ENCODE assay signal across 14 cellular contexts in genomic region chr20:57573893-57574292, GRCh38. TPM values are rescaled to one million over a fixed set of nuclear protein-coding genes. Genes with fewer than 3 reads are reported as not detected.
DNase-seq lines count a peak whose midpoint lies in the region; ATAC-seq and TF ChIP-seq lines count a peak whose summit lies in the region.
"Had no signal": no experiment of that assay in that cellular context is flagged by ENCODE, and none has a peak within 500 bp of the region (broad histone marks: within the 10 kb centered on the region; RNA-seq: fewer than 3 reads in every experiment).

No MANE protein-coding gene starts in this region.

- H2AFZ ChIP-seq in MM.1S (ENCODE audit: low read length) = no peak overlapping the region

- no peak for ATAC-seq in HG03439 (IDR thresholded peaks at IDR 0.05; ENCODE audit: unreplicated experiment)
- no peak for ATAC-seq in HG02610 (IDR thresholded peaks at IDR 0.05; ENCODE audit: unreplicated experiment)
- no peak for ATAC-seq in GM18858 (IDR thresholded peaks at IDR 0.05; ENCODE audit: unreplicated experiment)

- no peak overlapping the region for H3K9ac ChIP-seq in MM.1S (ENCODE audit: low read length)

- H3K9me3 ChIP-seq in MM.1S (replicated peaks; ENCODE audit: insufficient read depth, low read length) = no peaks in the 10 kb centered on the region

- no peak overlapping the region for H3K4me3 Mint-ChIP-seq in neural crest cell

- no peaks in the 10 kb centered on the region for H3F3A ChIP-seq in MM.1S (ENCODE audit: insufficient read depth, low read length)

- H3K36me3 Mint-ChIP-seq in neural crest cell (ENCODE audit: low read depth) = no peaks in the 10 kb centered on the region

- peaks cover 13% of the 10 kb centered on the region for H3K4me1 Mint-ChIP-seq in neural crest cell

- H3K36me3 ChIP-seq in GM06990 (ENCODE audit: control insufficient read depth, insufficient read depth, low read length) (no peaks in the 10 kb centered on the region), MM.1S (replicated peaks; ENCODE audit: insufficient read depth, low read length) (no peaks in the 10 kb centered on the region), brain microvascular endothelial cell (replicated peaks) (no peaks in the 10 kb centered on the region)

- H3K27ac Mint-ChIP-seq in neural crest cell (ENCODE audit: unreplicated experiment) = no peak overlapping the region

- H4K20me1 ChIP-seq in MM.1S (ENCODE audit: insufficient read depth, low read length) = no peaks in the 10 kb centered on the region

- H3K4me3 ChIP-seq in GM06990 (replicated peaks; ENCODE audit: low read depth, low read length) (no peak overlapping the region), MM.1S (ENCODE audit: low read length) (no peak overlapping the region), brain microvascular endothelial cell (ENCODE audit: low read depth, low read length) (no peak overlapping the region)

- no peaks in the 10 kb centered on the region for H3K79me2 ChIP-seq in MM.1S (ENCODE audit: low read length)

- no peaks in the 10 kb centered on the region for H3K4me1 ChIP-seq in MM.1S (ENCODE audit: low read length)

- no peaks in the 10 kb centered on the region for H3K9me2 ChIP-seq in MM.1S (replicated peaks; ENCODE audit: insufficient read depth, low read length)

- in situ Hi-C loops in brain microvascular endothelial cell (cut with HindIII; ENCODE audit: low pct_ligation_motif_present, low sequenced_read_pairs) = no loop called here

- DNase-seq in GM06990 (ENCODE audit: extremely low read depth, insufficient read length) = no peak
- no peak for DNase-seq in MM.1S
- DNase-seq in brain microvascular endothelial cell = no peak
- no peak for DNase-seq in neural crest cell (ENCODE audit: low read depth, low spot score)
- no peak for DNase-seq in LoVo (ENCODE audit: low spot score)
- DNase-seq: activated CD8-positive, alpha-beta memory T cell treated with anti-CD3 and anti-CD28 coated beads, Interleukin-2, amount 50 U/mL, for 48 hours; mammary epithelial cell; MV-4-11; stimulated activated CD4-positive, alpha-beta T cell treated with anti-CD3 and anti-CD28 coated beads, Interleukin-4, amount 100 ng/mL, for 24 hours had no signal

- peaks cover 3% of the 10 kb centered on the region for H3K9me3 Mint-ChIP-seq in neural crest cell

- H3K27me3 ChIP-seq in GM06990 (replicated peaks; ENCODE audit: control insufficient read depth, insufficient read depth, low read length) (peaks cover 2% of the 10 kb centered on the region), MM.1S (replicated peaks; ENCODE audit: insufficient read depth, low read length) (peaks cover 98% of the 10 kb centered on the region), brain microvascular endothelial cell (replicated peaks) (no peaks in the 10 kb centered on the region)

- no peak overlapping the region for H3K4me2 ChIP-seq in MM.1S (ENCODE audit: low read depth, low read length)

- no peak overlapping the region for H3K27ac ChIP-seq in MM.1S (ENCODE audit: low read length)
- no peak overlapping the region for H3K27ac ChIP-seq in brain microvascular endothelial cell

- TF ChIP-seq CTCF in GM06990 (IDR thresholded peaks at IDR 0.05; ENCODE audit: insufficient read depth, low read length, poor library complexity, severe bottlenecking) (peak; percentile 20), MM.1S (IDR thresholded peaks at IDR 0.05; ENCODE audit: low read length) (peak; percentile 48), brain microvascular endothelial cell (IDR thresholded peaks at IDR 0.05; ENCODE audit: low read depth, low read length, missing control alignments) (peak; percentile 25), neural crest cell (conservative IDR thresholded peaks at IDR 0.05) (peak; percentile 46)

- H3K27me3 Mint-ChIP-seq in neural crest cell (ENCODE audit: low read depth) = peaks cover 10% of the 10 kb centered on the region

RNA-seq across cellular contexts. Expression of gene PCK1, which starts 13.0 kb away (rescaled TPM):
- total RNA-seq in neural crest cell = not detected in 2 replicates
- total RNA-seq: dermis microvascular lymphatic vessel endothelial cell, mammary epithelial cell, pulmonary artery endothelial cell had no signal

RNA-seq across cellular contexts. Expression of gene ZBP1, which starts 46.3 kb away (rescaled TPM):
- not detected in 2 replicates for total RNA-seq in neural crest cell
- total RNA-seq: dermis microvascular lymphatic vessel endothelial cell, mammary epithelial cell, pulmonary artery endothelial cell had no signal

RNA-seq across cellular contexts. Expression of gene CTCFL, which starts 49.0 kb away (rescaled TPM):
- total RNA-seq in neural crest cell = 0.09 and 0.14 TPM in 2 replicates
- total RNA-seq: dermis microvascular lymphatic vessel endothelial cell, mammary epithelial cell, pulmonary artery endothelial cell had no signal
